Comparison of ENCODE assay signal across 8 cellular contexts in the genomic region with DNA sequence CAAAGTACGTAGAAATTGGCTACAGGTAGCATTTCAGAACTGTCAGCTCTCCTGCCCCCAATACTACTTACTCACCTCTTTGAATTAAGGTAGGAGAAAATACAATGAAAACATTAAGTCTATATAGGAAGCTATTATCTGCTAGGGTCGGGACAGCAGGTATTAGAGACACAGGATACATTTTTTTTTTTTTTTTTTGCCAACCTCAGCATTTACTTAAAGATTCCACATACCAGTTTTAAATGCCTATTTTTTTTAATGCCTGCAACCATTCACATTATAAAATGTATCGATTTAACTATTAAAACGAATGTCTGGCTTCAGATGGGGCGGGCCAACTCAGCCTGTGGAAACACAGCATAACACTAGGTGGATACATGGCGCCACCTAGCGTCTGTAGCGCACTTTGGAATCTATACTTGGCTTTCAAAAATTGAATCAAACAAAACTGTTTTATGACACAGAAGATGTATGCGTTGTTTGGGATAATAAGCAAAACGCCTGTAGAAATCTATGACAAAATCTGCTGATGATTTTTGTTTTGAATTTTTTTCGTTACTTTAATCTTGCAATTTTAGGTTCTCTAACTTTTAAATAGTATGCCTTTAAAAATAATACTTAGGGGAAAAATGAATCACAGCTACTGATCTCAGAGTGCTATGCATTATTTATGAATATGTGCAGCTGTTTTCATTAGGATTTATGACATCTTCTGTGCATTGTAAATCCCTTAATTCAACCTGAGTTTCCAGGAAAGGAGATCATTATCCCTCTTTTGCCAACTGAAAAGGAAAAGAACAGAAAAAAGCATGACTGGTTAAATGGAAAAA.
A peak's percentile ranks its signal among the peaks of the same experiment; 100 is the strongest.
DNase-seq lines count a peak whose midpoint lies in the region; ATAC-seq and TF ChIP-seq lines count a peak whose summit lies in the region.

No MANE protein-coding gene starts in this region.

- H3K4me1 ChIP-seq in OCI-LY3 (ENCODE audit: low read length) (0 out of 2 replicates have a peak, but pooled peaks cover 2% of the 10 kb centered on the region), esophagus squamous epithelium (no peaks in the 10 kb centered on the region)

- no peaks in the 10 kb centered on the region for H3F3A ChIP-seq in neural cell (ENCODE audit: insufficient read depth, low read length, poor library complexity, severe bottlenecking)

- TF ChIP-seq RAD21 in neural cell (conservative IDR thresholded peaks at IDR 0.05) = peak; percentile 99

- H3K9ac ChIP-seq in OCI-LY3 (ENCODE audit: low read length) = no peak overlapping the region
- no peak overlapping the region for H3K9ac ChIP-seq in neural cell (ENCODE audit: low read length)

- no peaks in the 10 kb centered on the region for H3K27me3 ChIP-seq in OCI-LY3 (ENCODE audit: low read depth, low read length)
- no peaks in the 10 kb centered on the region for H3K27me3 ChIP-seq in esophagus squamous epithelium
- H3K27me3 ChIP-seq in neural cell (ENCODE audit: insufficient read depth, low read depth, low read length) = no peaks in the 10 kb centered on the region

- H3K4me2 ChIP-seq in OCI-LY3 (ENCODE audit: low read length) (peak overlapping the region; percentile 34), neural cell (ENCODE audit: low read length) (peak overlapping the region; percentile 1)

- peak; percentile 87 for ATAC-seq in GM21381 (IDR thresholded peaks at IDR 0.05; ENCODE audit: unreplicated experiment)
- ATAC-seq in stimulated activated naive CD8-positive, alpha-beta T cell treated with anti-CD3 and anti-CD28 coated beads, Interleukin-15, amount 100 ng/mL, for 72 hours = peak; percentile 75

- H4K20me1 ChIP-seq in OCI-LY3 (ENCODE audit: insufficient read depth, low read length) (no peaks in the 10 kb centered on the region), neural cell (ENCODE audit: insufficient read depth) (no peaks in the 10 kb centered on the region)

- WGBS in esophagus squamous epithelium, 2 donors = 15 to 17% methylated on average over 11 of the region's 11 CpGs

- H3K27ac Mint-ChIP-seq in stimulated activated naive CD8-positive, alpha-beta T cell treated with anti-CD3 and anti-CD28 coated beads, Interleukin-15, amount 100 ng/mL, for 72 hours = no peak overlapping the region

- peaks cover 19% of the 10 kb centered on the region for H3K27me3 Mint-ChIP-seq in stimulated activated naive CD8-positive, alpha-beta T cell treated with anti-CD3 and anti-CD28 coated beads, Interleukin-15, amount 100 ng/mL, for 72 hours

- H3K79me2 ChIP-seq in OCI-LY3 (ENCODE audit: low read length) (no peaks in the 10 kb centered on the region), neural cell (replicated peaks; ENCODE audit: insufficient read depth, low read length) (no peaks in the 10 kb centered on the region)

- H3K27ac ChIP-seq in OCI-LY3 (ENCODE audit: low read length) (no peak overlapping the region), esophagus squamous epithelium (no peak overlapping the region), neural cell (ENCODE audit: low read length) (no peak overlapping the region)

- H3K36me3 ChIP-seq in OCI-LY3 (replicated peaks; ENCODE audit: low read depth, low read length) = no peaks in the 10 kb centered on the region
- H3K36me3 ChIP-seq in esophagus squamous epithelium = no peaks in the 10 kb centered on the region
- no peaks in the 10 kb centered on the region for H3K36me3 ChIP-seq in neural cell (ENCODE audit: insufficient read depth, low read length)

- no peaks in the 10 kb centered on the region for H3K4me1 Mint-ChIP-seq in stimulated activated naive CD8-positive, alpha-beta T cell treated with anti-CD3 and anti-CD28 coated beads, Interleukin-15, amount 100 ng/mL, for 72 hours

- no peak overlapping the region for H3K4me3 Mint-ChIP-seq in stimulated activated naive CD8-positive, alpha-beta T cell treated with anti-CD3 and anti-CD28 coated beads, Interleukin-15, amount 100 ng/mL, for 72 hours

- no peaks in the 10 kb centered on the region for H3K9me3 Mint-ChIP-seq in stimulated activated naive CD8-positive, alpha-beta T cell treated with anti-CD3 and anti-CD28 coated beads, Interleukin-15, amount 100 ng/mL, for 72 hours

- H2AFZ ChIP-seq in OCI-LY3 (ENCODE audit: low read depth, low read length) (no peak overlapping the region), neural cell (ENCODE audit: low read depth, low read length) (no peak overlapping the region)

- peak; percentile 80 for TF ChIP-seq CTCF in OCI-LY3 (IDR thresholded peaks at IDR 0.05; ENCODE audit: low read depth, low read length)
- TF ChIP-seq CTCF in esophagus squamous epithelium (IDR thresholded peaks at IDR 0.05) = peak; percentile 54 to 85 (median 72)
- peak; percentile 96 for TF ChIP-seq CTCF in neural cell (IDR thresholded peaks at IDR 0.05; ENCODE audit: poor library complexity, severe bottlenecking)

- intact Hi-C loops in esophagus squamous epithelium (cut with DNase I) = no loop called here

- H3K9me3 ChIP-seq in OCI-LY3 (ENCODE audit: insufficient read depth, low read length) (no peaks in the 10 kb centered on the region), esophagus squamous epithelium (no peaks in the 10 kb centered on the region), neural cell (ENCODE audit: low read length) (no peaks in the 10 kb centered on the region)

- no peak for TF ChIP-seq POLR2A in esophagus squamous epithelium (IDR thresholded peaks at IDR 0.05)

- H3K9me2 ChIP-seq in neural cell (ENCODE audit: insufficient read depth, low read length) = no peaks in the 10 kb centered on the region

- TF ChIP-seq EP300 in neural cell (conservative IDR thresholded peaks at IDR 0.05; ENCODE audit: poor library complexity, severe bottlenecking) = no peak

- peak; percentile 71 for DNase-seq in DMS53 (lab: John Stamatoyannopoulos, UW)
- peak; percentile 49 for DNase-seq in HS-5 (ENCODE audit: low read depth)
- peak; percentile 75 for DNase-seq in activated T-cell treated with anti-CD3 and anti-CD28 coated beads for 1 hour (ENCODE audit: low read depth)
- no peak for DNase-seq in esophagus squamous epithelium (lab: John Stamatoyannopoulos, UW)
- DNase-seq in stimulated activated naive CD8-positive, alpha-beta T cell treated with anti-CD3 and anti-CD28 coated beads, Interleukin-15, amount 100 ng/mL, for 72 hours = peak; percentile 59 to 66

- H3K4me3 ChIP-seq in OCI-LY3 (ENCODE audit: low read length) (no peak overlapping the region), esophagus squamous epithelium (no peak overlapping the region), neural cell (ENCODE audit: low read length) (peak overlapping the region; percentile 11)

TF ChIP-seq in neural cell, 6 proteins besides CTCF, POLR2A, EP300 and RAD21:
- TF ChIP-seq POLR2AphosphoS5 (IDR thresholded peaks at IDR 0.05) (no peak), SMC3 (conservative IDR thresholded peaks at IDR 0.05; ENCODE audit: poor library complexity) (peak; percentile 98)
